1 cellular context compared by ENCODE assay signal in the genomic region with DNA sequence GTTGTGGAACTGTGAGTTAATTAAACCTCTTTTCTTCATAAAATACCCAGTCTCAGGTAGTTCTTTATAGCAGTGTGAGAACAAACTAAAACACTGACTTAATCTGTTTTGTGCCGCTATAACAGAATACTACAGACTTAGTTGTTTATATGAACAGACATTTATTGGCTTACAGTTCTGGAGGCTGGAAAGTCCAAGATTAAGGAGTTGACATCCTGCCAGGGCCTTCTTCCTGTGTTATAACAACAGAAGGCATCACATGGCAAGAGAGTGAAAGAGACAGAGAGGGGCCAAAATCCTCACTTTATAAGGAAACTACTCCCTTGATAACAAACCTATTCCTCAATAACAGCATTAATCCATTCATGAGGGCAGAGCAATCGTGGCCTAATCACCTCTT.
TF ChIP-seq lines count a peak whose summit lies in the region.

No MANE protein-coding gene starts in this region.

TF ChIP-seq in SK-N-SH, 30 proteins besides CTCF, POLR2A, EP300 and RAD21:
- TF ChIP-seq TCF12 (IDR thresholded peaks at IDR 0.05) (no peak), MAX (IDR thresholded peaks at IDR 0.05; ENCODE audit: low read depth) (no peak), FOSL2 (IDR thresholded peaks at IDR 0.05; ENCODE audit: borderline replicate concordance, low read depth) (no peak), NFIC (IDR thresholded peaks at IDR 0.05; ENCODE audit: borderline replicate concordance) (no peak), TAF1 (IDR thresholded peaks at IDR 0.05; ENCODE audit: borderline replicate concordance, low read depth, low read length) (no peak), RFX5 (IDR thresholded peaks at IDR 0.05; ENCODE audit: low read length) (no peak), MEF2A (IDR thresholded peaks at IDR 0.05; ENCODE audit: borderline replicate concordance, low read depth) (no peak), POLR2AphosphoS5 (IDR thresholded peaks at IDR 0.05; ENCODE audit: low read depth, low read length) (no peak), RCOR1 (IDR thresholded peaks at IDR 0.05; ENCODE audit: low read length) (no peak), IRF3 (IDR thresholded peaks at IDR 0.05; ENCODE audit: low read depth, low read length) (no peak)
- TF ChIP-seq, protein P1, sequence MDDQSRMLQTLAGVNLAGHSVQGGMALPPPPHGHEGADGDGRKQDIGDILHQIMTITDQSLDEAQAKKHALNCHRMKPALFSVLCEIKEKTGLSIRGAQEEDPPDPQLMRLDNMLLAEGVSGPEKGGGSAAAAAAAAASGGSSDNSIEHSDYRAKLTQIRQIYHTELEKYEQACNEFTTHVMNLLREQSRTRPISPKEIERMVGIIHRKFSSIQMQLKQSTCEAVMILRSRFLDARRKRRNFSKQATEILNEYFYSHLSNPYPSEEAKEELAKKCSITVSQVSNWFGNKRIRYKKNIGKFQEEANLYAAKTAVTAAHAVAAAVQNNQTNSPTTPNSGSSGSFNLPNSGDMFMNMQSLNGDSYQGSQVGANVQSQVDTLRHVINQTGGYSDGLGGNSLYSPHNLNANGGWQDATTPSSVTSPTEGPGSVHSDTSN (IDR thresholded peaks at IDR 0.05): no peak
TF ChIP-seq in SK-N-SH: peak in this region for 0.
